Comparison of ENCODE assay signal across 16 cellular contexts in the genomic region with DNA sequence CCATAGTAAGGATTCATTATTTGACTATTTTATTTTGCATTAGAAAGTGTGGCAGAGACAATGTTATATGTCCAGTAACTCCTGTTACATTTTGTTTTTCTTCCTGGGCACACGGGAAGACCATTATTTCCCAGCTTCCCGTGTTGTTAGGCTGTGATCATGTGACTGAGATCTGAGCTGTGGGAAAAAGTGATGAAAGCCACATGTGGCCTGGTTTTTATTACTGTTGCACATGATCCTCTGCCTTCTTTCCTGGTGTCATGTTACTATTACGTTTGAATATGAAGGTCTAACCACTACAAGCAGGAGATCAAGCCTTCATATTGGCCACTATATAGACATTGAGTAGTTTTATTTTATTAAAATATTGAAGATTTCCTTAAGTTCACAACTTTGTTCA. TPM values are rescaled to one million over a fixed set of nuclear protein-coding genes. Genes with fewer than 3 reads are reported as not detected.
A peak's percentile ranks its signal among the peaks of the same experiment; 100 is the strongest.
DNase-seq lines count a peak whose midpoint lies in the region; ATAC-seq and TF ChIP-seq lines count a peak whose summit lies in the region.
"Had no signal": no experiment of that assay in that cellular context is flagged by ENCODE, and none has a peak within 500 bp of the region (broad histone marks: within the 10 kb centered on the region; RNA-seq: fewer than 3 reads in every experiment).

No MANE protein-coding gene starts in this region.

- DNase-seq in AG09309 (ENCODE audit: low read depth) (peak; percentile 57), SK-N-SH (peak; percentile 6), fibroblast of pulmonary artery (ENCODE audit: low read depth) (peak; percentile 44), NCI-H1105 (lab: John Stamatoyannopoulos, UW) (no peak), Peyer's patch (no peak)
- DNase-seq in activated CD4-positive, alpha-beta T cell treated with anti-CD3 and anti-CD28 coated beads for 4 hours, result no peak
- DNase-seq: activated CD4-positive, alpha-beta T cell treated with anti-CD3 and anti-CD28 coated beads for 48 hours; activated naive CD8-positive, alpha-beta T cell treated with anti-CD3 and anti-CD28 coated beads for 36 hours; left ventricle myocardium superior; naive thymus-derived CD8-positive, alpha-beta T cell; NCI-H446; PC-3; psoas muscle had no signal

- H3K4me3 ChIP-seq in AG09309 (ENCODE audit: control insufficient read depth, low read depth, low read length) (no peak overlapping the region), HEK293 (ENCODE audit: low read depth, low read length) (no peak overlapping the region), SK-N-SH (ENCODE audit: low read depth in 2 of 2, low read length in 1 of 2) (no peak overlapping the region), fibroblast of pulmonary artery (replicated peaks; ENCODE audit: low read depth, low read length) (no peak overlapping the region), Peyer's patch (no peak overlapping the region)
- H3K4me3 ChIP-seq: BLaER1, psoas muscle had no signal

- no peaks in the 10 kb centered on the region for H4K20me1 ChIP-seq in SK-N-SH (ENCODE audit: insufficient read depth)
- H4K20me1 ChIP-seq: BLaER1 had no signal

- no peak for TF ChIP-seq RAD21 in SK-N-SH (IDR thresholded peaks at IDR 0.05; ENCODE audit: low read length)

- no peaks in the 10 kb centered on the region for H3K9me3 ChIP-seq in HEK293 (ENCODE audit: control insufficient read depth, insufficient read depth, low read depth, low read length)
- no peaks in the 10 kb centered on the region for H3K9me3 ChIP-seq in SK-N-SH
- H3K9me3 ChIP-seq in Peyer's patch, result no peaks in the 10 kb centered on the region
- H3K9me3 ChIP-seq: BLaER1, psoas muscle had no signal

- H2AFZ ChIP-seq in SK-N-SH (ENCODE audit: low read depth), result no peak overlapping the region

- H3K4me2 ChIP-seq in SK-N-SH, result no peak overlapping the region
- H3K4me2 ChIP-seq: BLaER1 had no signal

- H3K27me3 ChIP-seq in SK-N-SH (ENCODE audit: insufficient read depth), result no peaks in the 10 kb centered on the region
- H3K27me3 ChIP-seq in Peyer's patch, result no peaks in the 10 kb centered on the region

- no peaks in the 10 kb centered on the region for H3F3A ChIP-seq in SK-N-SH (replicated peaks; ENCODE audit: insufficient read depth)

- no peak for ATAC-seq in HG03354 (IDR thresholded peaks at IDR 0.05; ENCODE audit: poor library complexity, severe bottlenecking, unreplicated experiment)
- ATAC-seq: left ventricle myocardium superior; naive thymus-derived CD8-positive, alpha-beta T cell; PC-3; psoas muscle had no signal

- no peak overlapping the region for H3K9ac ChIP-seq in SK-N-SH
- H3K9ac ChIP-seq: BLaER1 had no signal

- POLR2A ChIA-PET in HEK293 (lab: Yijun Ruan, JAX), result interaction anchor here (1.0 kb wide), 1 partner anchor 28 kb away, joined by 3 read pairs; no protein-coding TSS in a partner anchor
- POLR2A ChIA-PET in SK-N-SH (lab: Yijun Ruan, JAX), result no interaction called here

- 29% methylated on average over 3 of the region's 3 CpGs for WGBS in SK-N-SH (ENCODE audit: low lambda C conversion rate)

- no peak for TF ChIP-seq EP300 in SK-N-SH (IDR thresholded peaks at IDR 0.05; ENCODE audit: borderline replicate concordance in 1 of 2, low read depth in 1 of 2, low read length in 1 of 2)

- CTCF ChIA-PET in HEK293 (lab: Yijun Ruan, JAX), result interaction anchor here (0.6 kb wide), 1 partner anchor 121 kb away, joined by 7 read pairs; no protein-coding TSS in a partner anchor
- CTCF ChIA-PET in SK-N-SH (lab: Yijun Ruan, JAX), result interaction anchor here (0.7 to 3.1 kb wide), 2 partner anchors 18 to 459 kb away, joined by 3 to 16 read pairs; no protein-coding TSS in a partner anchor

- no peaks in the 10 kb centered on the region for H3K36me3 ChIP-seq in HEK293 (ENCODE audit: control insufficient read depth in 2 of 2, insufficient read depth in 1 of 2, low read length in 2 of 2)
- no peaks in the 10 kb centered on the region for H3K36me3 ChIP-seq in SK-N-SH (replicated peaks in 1 of 2; ENCODE audit: control insufficient read depth in 1 of 2, insufficient read depth in 2 of 2, low read length in 1 of 2)
- H3K36me3 ChIP-seq in Peyer's patch, result no peaks in the 10 kb centered on the region
- H3K36me3 ChIP-seq: BLaER1 had no signal

- H3K79me2 ChIP-seq in SK-N-SH (ENCODE audit: insufficient read depth), result no peaks in the 10 kb centered on the region

- H3K27ac ChIP-seq in HEK293 (ENCODE audit: extremely low read depth, low read depth, low read length), result no peak overlapping the region
- H3K27ac ChIP-seq in SK-N-SH (ENCODE audit: low read depth in 2 of 2, low read length in 1 of 2), result no peak overlapping the region
- no peak overlapping the region for H3K27ac ChIP-seq in Peyer's patch
- H3K27ac ChIP-seq: BLaER1, psoas muscle had no signal

- no peak for TF ChIP-seq POLR2A in Peyer's patch (IDR thresholded peaks at IDR 0.05)

- no peaks in the 10 kb centered on the region for H3K9me2 ChIP-seq in SK-N-SH

- no peaks in the 10 kb centered on the region; the same call in 1 of the 2 replicates for H3K4me1 ChIP-seq in HEK293 (ENCODE audit: control insufficient read depth, insufficient read depth, low read length)
- H3K4me1 ChIP-seq in SK-N-SH (ENCODE audit: control insufficient read depth in 1 of 2, insufficient read depth in 2 of 2, low read depth in 1 of 2, low read length in 1 of 2), result no peaks in the 10 kb centered on the region
- no peaks in the 10 kb centered on the region for H3K4me1 ChIP-seq in Peyer's patch
- H3K4me1 ChIP-seq: psoas muscle had no signal

- no peak for TF ChIP-seq CTCF in AG09309 (IDR thresholded peaks at IDR 0.05; ENCODE audit: control insufficient read depth, insufficient read depth, low read depth, low read length, missing control alignments)
- no peak for TF ChIP-seq CTCF in HEK293 (tag by site-specific recombination; IDR thresholded peaks at IDR 0.05)
- no peak for TF ChIP-seq CTCF in SK-N-SH (IDR thresholded peaks at IDR 0.05)
- no peak for TF ChIP-seq CTCF in fibroblast of pulmonary artery (IDR thresholded peaks at IDR 0.05; ENCODE audit: low read length, missing control alignments)
- no peak for TF ChIP-seq CTCF in Peyer's patch (IDR thresholded peaks at IDR 0.05)

TF ChIP-seq in HEK293, 187 proteins besides CTCF, POLR2A, EP300 and RAD21:
- 0 out of 2 replicates have a peak, but pooled peaks have one; percentile 24 for TF ChIP-seq SCRT2 (tag by site-specific recombination; IDR thresholded peaks at IDR 0.05)
- TF ChIP-seq SETDB1 (IDR thresholded peaks at IDR 0.05; ENCODE audit: insufficient read length, low read length), result peak; percentile 28
- no peak for TF ChIP-seq ZNF157 (tag by site-specific recombination; IDR thresholded peaks at IDR 0.05)
- no peak for TF ChIP-seq ZNF558 (tag by site-specific recombination; IDR thresholded peaks at IDR 0.05)

TF ChIP-seq in SK-N-SH, 30 proteins besides CTCF, POLR2A, EP300 and RAD21:
- TF ChIP-seq, protein P1, sequence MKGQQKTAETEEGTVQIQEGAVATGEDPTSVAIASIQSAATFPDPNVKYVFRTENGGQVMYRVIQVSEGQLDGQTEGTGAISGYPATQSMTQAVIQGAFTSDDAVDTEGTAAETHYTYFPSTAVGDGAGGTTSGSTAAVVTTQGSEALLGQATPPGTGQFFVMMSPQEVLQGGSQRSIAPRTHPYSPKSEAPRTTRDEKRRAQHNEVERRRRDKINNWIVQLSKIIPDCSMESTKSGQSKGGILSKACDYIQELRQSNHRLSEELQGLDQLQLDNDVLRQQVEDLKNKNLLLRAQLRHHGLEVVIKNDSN (IDR thresholded peaks at IDR 0.05; ENCODE audit: borderline replicate concordance, low read depth), result peak; percentile 71; the same call in 1 of the 2 replicates
- TF ChIP-seq TEAD4 (IDR thresholded peaks at IDR 0.05; ENCODE audit: borderline replicate concordance, insufficient read depth), result no peak
- no peak for TF ChIP-seq RFX5 (IDR thresholded peaks at IDR 0.05; ENCODE audit: low read length)
- TF ChIP-seq TCF12 (IDR thresholded peaks at IDR 0.05), result peak; percentile 71
- TF ChIP-seq, protein P2, sequence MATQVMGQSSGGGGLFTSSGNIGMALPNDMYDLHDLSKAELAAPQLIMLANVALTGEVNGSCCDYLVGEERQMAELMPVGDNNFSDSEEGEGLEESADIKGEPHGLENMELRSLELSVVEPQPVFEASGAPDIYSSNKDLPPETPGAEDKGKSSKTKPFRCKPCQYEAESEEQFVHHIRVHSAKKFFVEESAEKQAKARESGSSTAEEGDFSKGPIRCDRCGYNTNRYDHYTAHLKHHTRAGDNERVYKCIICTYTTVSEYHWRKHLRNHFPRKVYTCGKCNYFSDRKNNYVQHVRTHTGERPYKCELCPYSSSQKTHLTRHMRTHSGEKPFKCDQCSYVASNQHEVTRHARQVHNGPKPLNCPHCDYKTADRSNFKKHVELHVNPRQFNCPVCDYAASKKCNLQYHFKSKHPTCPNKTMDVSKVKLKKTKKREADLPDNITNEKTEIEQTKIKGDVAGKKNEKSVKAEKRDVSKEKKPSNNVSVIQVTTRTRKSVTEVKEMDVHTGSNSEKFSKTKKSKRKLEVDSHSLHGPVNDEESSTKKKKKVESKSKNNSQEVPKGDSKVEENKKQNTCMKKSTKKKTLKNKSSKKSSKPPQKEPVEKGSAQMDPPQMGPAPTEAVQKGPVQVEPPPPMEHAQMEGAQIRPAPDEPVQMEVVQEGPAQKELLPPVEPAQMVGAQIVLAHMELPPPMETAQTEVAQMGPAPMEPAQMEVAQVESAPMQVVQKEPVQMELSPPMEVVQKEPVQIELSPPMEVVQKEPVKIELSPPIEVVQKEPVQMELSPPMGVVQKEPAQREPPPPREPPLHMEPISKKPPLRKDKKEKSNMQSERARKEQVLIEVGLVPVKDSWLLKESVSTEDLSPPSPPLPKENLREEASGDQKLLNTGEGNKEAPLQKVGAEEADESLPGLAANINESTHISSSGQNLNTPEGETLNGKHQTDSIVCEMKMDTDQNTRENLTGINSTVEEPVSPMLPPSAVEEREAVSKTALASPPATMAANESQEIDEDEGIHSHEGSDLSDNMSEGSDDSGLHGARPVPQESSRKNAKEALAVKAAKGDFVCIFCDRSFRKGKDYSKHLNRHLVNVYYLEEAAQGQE (IDR thresholded peaks at IDR 0.05; ENCODE audit: low read depth, low read length), result no peak

RNA-seq across cellular contexts. Expression of a gene that starts 28.2 kb away (rescaled TPM):
- polyA plus RNA-seq in SK-N-SH (2012; rRNA removed), result 8.5 and 10.4 TPM in 2 replicates
- 5.3 and 5.8 TPM in 2 replicates for polyA plus RNA-seq in SK-N-SH (2012; cell fraction: cytosol; rRNA removed)
- polyA plus RNA-seq in SK-N-SH (2012; cell fraction: nucleus; rRNA removed), result 20.1 and 27.9 TPM in 2 replicates
- 10 to 100 TPM; 19.6 to 40.4 (median 29.9) TPM for total RNA-seq in Peyer's patch
- polyA plus RNA-seq: naive thymus-derived CD8-positive, alpha-beta T cell had no signal

Comparison
In these comparisons a context has a peak if more than half of its experiments do, and no peak if none do; other contexts are left out.
1. DNase-seq: peak in AG09309 (single experiment), SK-N-SH (single experiment) and fibroblast of pulmonary artery (single experiment); none in NCI-H1105 (single experiment), Peyer's patch (0 of 3) and activated CD4-positive, alpha-beta T cell treated with anti-CD3 and anti-CD28 coated beads for 4 hours (0 of 2).